In the genomic region with DNA sequence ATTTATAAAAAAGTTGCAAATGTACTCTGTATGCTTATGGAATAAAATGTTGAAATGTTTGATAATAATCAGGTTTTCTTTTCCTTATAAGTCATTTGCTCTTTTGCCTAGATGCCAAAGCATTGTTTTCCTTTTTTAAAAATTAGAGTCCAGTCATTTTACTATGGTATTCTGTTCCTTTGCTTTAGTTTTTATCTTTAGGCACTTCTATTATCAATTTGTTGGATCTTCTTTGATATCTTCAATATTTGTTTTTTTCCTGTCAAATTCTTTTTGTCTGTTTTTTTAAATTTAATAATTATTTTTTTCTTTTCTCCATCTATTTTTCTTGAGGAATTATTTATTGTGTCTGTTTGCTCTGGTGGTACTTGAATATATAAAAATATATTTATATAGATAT, we compare ENCODE assay signal across 1 cellular context. TPM values are rescaled to one million over a fixed set of nuclear protein-coding genes. Genes with fewer than 3 reads are reported as not detected.
"Had no signal": no experiment of that assay in that cellular context is flagged by ENCODE, and none has a peak within 500 bp of the region (broad histone marks: within the 10 kb centered on the region; RNA-seq: fewer than 3 reads in every experiment).

No MANE protein-coding gene starts in this region.

RNA-seq across cellular contexts. Expression of a gene that starts 28.3 kb away (rescaled TPM):
- total RNA-seq: K562 had no signal
